Comparison of ENCODE assay signal across 18 cellular contexts in the genomic region with DNA sequence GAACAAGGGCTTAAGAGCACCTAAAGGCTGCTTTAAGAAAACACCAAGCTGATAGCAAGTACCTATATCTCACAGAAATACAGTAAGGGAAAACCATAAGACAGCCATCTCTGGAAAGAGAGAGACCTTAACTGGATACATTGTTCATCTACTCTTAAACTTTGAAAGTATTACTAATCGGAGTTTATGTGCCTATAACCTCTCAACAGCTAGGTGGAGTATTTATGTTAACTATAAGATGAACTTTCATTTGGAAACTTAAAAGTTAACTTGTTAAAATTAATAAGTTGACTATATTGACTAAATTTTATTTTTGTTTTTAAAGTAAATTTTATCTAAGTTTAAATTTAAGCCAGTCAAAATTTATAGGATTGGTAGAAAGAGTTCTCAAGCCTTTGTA.
"Had no signal": no experiment of that assay in that cellular context is flagged by ENCODE, and none has a peak within 500 bp of the region (broad histone marks: within the 10 kb centered on the region; RNA-seq: fewer than 3 reads in every experiment).

No MANE protein-coding gene starts in this region.

- H3K9me3 Mint-ChIP-seq: activated naive CD4-positive, alpha-beta T cell treated with anti-CD3 and anti-CD28 coated beads, Interleukin-2, amount 50 U/mL, for 72 hours; activated T-cell treated with anti-CD3 and anti-CD28 coated beads, Interleukin-2, amount 50 U/mL, for 24 hours; central memory CD8-positive, alpha-beta T cell; nephron had no signal

- H3K9me3 ChIP-seq: body of pancreas, left ventricle myocardium inferior, stomach, thyroid gland, uterus had no signal

- H3K27me3 Mint-ChIP-seq: activated T-cell treated with anti-CD3 and anti-CD28 coated beads, Interleukin-2, amount 50 U/mL, for 24 hours; central memory CD8-positive, alpha-beta T cell had no signal

- H3K4me3 ChIP-seq: body of pancreas, left ventricle myocardium inferior, stomach, thyroid gland, uterus had no signal

- H3K27ac Mint-ChIP-seq: activated naive CD4-positive, alpha-beta T cell treated with anti-CD3 and anti-CD28 coated beads, Interleukin-2, amount 50 U/mL, for 72 hours; activated T-cell treated with anti-CD3 and anti-CD28 coated beads, Interleukin-2, amount 50 U/mL, for 24 hours; nephron; T-helper 17 cell had no signal

- DNase-seq: activated CD4-positive, alpha-beta T cell treated with anti-CD3 and anti-CD28 coated beads, Interleukin-2, amount 50 U/mL, for 4 hours; activated CD4-positive, CD25-positive, alpha-beta regulatory T cell treated with anti-CD3 and anti-CD28 coated beads, Interleukin-2, amount 50 U/mL, for 72 hours; activated effector memory CD4-positive, alpha-beta T cell treated with Interleukin-2 at 50 U/mL for 16 hours; activated T-cell treated with anti-CD3 and anti-CD28 coated beads, Interleukin-2, amount 50 U/mL, for 24 hours; amniotic stem cell; body of pancreas; dermis blood vessel endothelial cell; left ventricle myocardium inferior; mesenchymal stem cell; stimulated activated CD4-positive, alpha-beta T cell treated with anti-CD3 and anti-CD28 coated beads, Interleukin-4, amount 100 ng/mL, for 4 hours; stomach; T-helper 17 cell; thyroid gland; uterus had no signal

- H3K27me3 ChIP-seq: body of pancreas, stomach, thyroid gland, uterus had no signal

- H3K4me1 ChIP-seq: thyroid gland, uterus had no signal

- H3K36me3 ChIP-seq: left ventricle myocardium inferior, thyroid gland, uterus had no signal

- H3K4me1 Mint-ChIP-seq: central memory CD8-positive, alpha-beta T cell had no signal

- ATAC-seq: activated naive CD4-positive, alpha-beta T cell treated with anti-CD3 and anti-CD28 coated beads, Interleukin-2, amount 50 U/mL, for 72 hours; body of pancreas; esophagus mucosa; T-helper 17 cell had no signal

- H3K27ac ChIP-seq: body of pancreas, left ventricle myocardium inferior, thyroid gland, uterus had no signal

- H3K4me3 Mint-ChIP-seq: activated T-cell treated with anti-CD3 and anti-CD28 coated beads, Interleukin-2, amount 50 U/mL, for 24 hours; central memory CD8-positive, alpha-beta T cell; nephron; T-helper 17 cell had no signal
